Comparison of ENCODE assay signal across 8 cellular contexts in the genomic region with DNA sequence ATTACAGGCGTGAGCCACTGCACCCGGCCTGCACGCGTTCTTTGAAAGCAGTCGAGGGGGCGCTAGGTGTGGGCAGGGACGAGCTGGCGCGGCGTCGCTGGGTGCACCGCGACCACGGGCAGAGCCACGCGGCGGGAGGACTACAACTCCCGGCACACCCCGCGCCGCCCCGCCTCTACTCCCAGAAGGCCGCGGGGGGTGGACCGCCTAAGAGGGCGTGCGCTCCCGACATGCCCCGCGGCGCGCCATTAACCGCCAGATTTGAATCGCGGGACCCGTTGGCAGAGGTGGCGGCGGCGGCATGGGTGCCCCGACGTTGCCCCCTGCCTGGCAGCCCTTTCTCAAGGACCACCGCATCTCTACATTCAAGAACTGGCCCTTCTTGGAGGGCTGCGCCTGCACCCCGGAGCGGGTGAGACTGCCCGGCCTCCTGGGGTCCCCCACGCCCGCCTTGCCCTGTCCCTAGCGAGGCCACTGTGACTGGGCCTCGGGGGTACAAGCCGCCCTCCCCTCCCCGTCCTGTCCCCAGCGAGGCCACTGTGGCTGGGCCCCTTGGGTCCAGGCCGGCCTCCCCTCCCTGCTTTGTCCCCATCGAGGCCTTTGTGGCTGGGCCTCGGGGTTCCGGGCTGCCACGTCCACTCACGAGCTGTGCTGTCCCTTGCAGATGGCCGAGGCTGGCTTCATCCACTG. TPM values are rescaled to one million over a fixed set of nuclear protein-coding genes. Genes with fewer than 3 reads are reported as not detected.
A peak's percentile ranks its signal among the peaks of the same experiment; 100 is the strongest.
DNase-seq lines count a peak whose midpoint lies in the region; ATAC-seq and TF ChIP-seq lines count a peak whose summit lies in the region.

A gene (plus strand): TSS at position 238 of the 690 bp plus-strand sequence. CDS start 64 bp downstream, at position 302.

- peak within 1 kb of the TSS; percentile 67 for H3K4me3 ChIP-seq in coronary artery

- no peak for TF ChIP-seq CTCF in coronary artery (IDR thresholded peaks at IDR 0.05)

- ATAC-seq in GM19035 (IDR thresholded peaks at IDR 0.05; ENCODE audit: unreplicated experiment): peak; percentile 92
- ATAC-seq in HG03520 (IDR thresholded peaks at IDR 0.05; ENCODE audit: unreplicated experiment): peak; percentile 76
- peak; percentile 99 for ATAC-seq in left lobe of liver

- DNase-seq in AG08395 (ENCODE audit: low spot score) (peak; percentile 99), NCI-H526 treated with DMSO at 0.1 percent for 48 hours (lab: John Stamatoyannopoulos, UW) (peak; percentile 85), coronary artery (ENCODE audit: low spot score) (peak; percentile 86), left lobe of liver (ENCODE audit: low spot score) (peak; percentile 87)
- DNase-seq in activated CD4-positive, alpha-beta T cell treated with anti-CD3 and anti-CD28 coated beads for 4 hours: peak; percentile 91
- peak; percentile 92 for DNase-seq in stimulated activated CD4-positive, alpha-beta T cell treated with anti-CD3 and anti-CD28 coated beads, Interleukin-1b, Interleukin-23, amount 100 ng/mL, for 48 hours

- H3K27ac ChIP-seq in coronary artery: no peak within 1 kb of the TSS

RNA-seq across cellular contexts. Expression of the gene that starts here (rescaled TPM):
- total RNA-seq in left lobe of liver: 0.88 TPM

Comparison
In these comparisons a context has a peak if more than half of its experiments do, and no peak if none do; other contexts are left out.
1. Peak in DNase-seq and ATAC-seq in left lobe of liver; RNA of the gene not detected or under 1 TPM.